In the genomic region with DNA sequence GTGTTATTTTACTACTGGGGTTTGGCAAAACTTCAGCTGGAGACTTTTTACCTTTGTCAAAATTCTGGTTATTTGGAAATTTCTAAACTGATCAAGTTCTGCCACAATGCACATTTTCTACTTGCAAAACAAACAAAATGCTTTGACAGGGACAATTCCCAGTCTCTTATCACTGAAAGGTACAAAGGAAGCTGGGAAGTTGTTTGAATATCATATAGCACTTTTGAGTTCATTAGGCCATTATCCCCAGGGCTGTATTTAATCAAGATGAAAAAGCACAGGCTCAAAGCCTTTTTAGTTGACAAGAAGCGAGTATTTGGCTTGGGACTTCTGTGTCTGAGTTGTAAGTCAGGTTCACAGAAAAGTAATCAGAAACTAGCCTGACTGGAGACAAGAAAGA, we compare ENCODE assay signal across 21 cellular contexts. TPM values are rescaled to one million over a fixed set of nuclear protein-coding genes. Genes with fewer than 3 reads are reported as not detected.
DNase-seq lines count a peak whose midpoint lies in the region; ATAC-seq, FAIRE-seq and TF ChIP-seq lines count a peak whose summit lies in the region.
"Had no signal": no experiment of that assay in that cellular context is flagged by ENCODE, and none has a peak within 500 bp of the region (broad histone marks: within the 10 kb centered on the region; RNA-seq: fewer than 3 reads in every experiment).

No MANE protein-coding gene starts in this region.

- ATAC-seq in HG02970 (IDR thresholded peaks at IDR 0.05; ENCODE audit: low FRiP score, unreplicated experiment) = no peak
- ATAC-seq: A549; CD8-positive, alpha-beta T cell had no signal

- H3K36me3 Mint-ChIP-seq in activated T-cell treated with anti-CD3 and anti-CD28 coated beads, Interleukin-2, amount 50 U/mL, for 24 hours (ENCODE audit: low read depth) = no peaks in the 10 kb centered on the region
- H3K36me3 Mint-ChIP-seq: CD14-positive monocyte; CD8-positive, alpha-beta T cell; IgD-negative memory B cell had no signal

- peak overlapping the region; percentile 67 for H3K4me2 ChIP-seq in Loucy (ENCODE audit: low read depth, low read length, poor library complexity, severe bottlenecking)
- H3K4me2 ChIP-seq: A549 had no signal

- no peak overlapping the region for H3K27ac Mint-ChIP-seq in activated T-cell treated with anti-CD3 and anti-CD28 coated beads, Interleukin-2, amount 50 U/mL, for 24 hours
- H3K27ac Mint-ChIP-seq: CD14-positive monocyte; CD8-positive, alpha-beta T cell; IgD-negative memory B cell had no signal

- TF ChIP-seq POLR2A in thyroid gland (IDR thresholded peaks at IDR 0.05) = no peak

- no peaks in the 10 kb centered on the region for H4K20me1 ChIP-seq in Loucy (ENCODE audit: insufficient read depth, low read length, poor library complexity, severe bottlenecking)

- H3K4me3 ChIP-seq in Loucy (ENCODE audit: low read length, poor library complexity, severe bottlenecking) (no peak overlapping the region), liver (ENCODE audit: low read depth in 1 of 3, low read length in 3 of 3) (no peak overlapping the region), thyroid gland (replicated peaks in 1 of 3) (no peak overlapping the region)
- H3K4me3 ChIP-seq: A549 had no signal

- no peak for TF ChIP-seq RAD21 in liver (IDR thresholded peaks at IDR 0.05)

- DNase-seq in thyroid gland (no peak), NCI-H1417 treated with DMSO at 0.1 percent for 48 hours (lab: John Stamatoyannopoulos, UW) (no peak)
- DNase-seq in activated T-cell treated with anti-CD3 and anti-CD28 coated beads, Interleukin-2, amount 50 U/mL, for 24 hours = no peak
- DNase-seq: BE2C; CD8-positive, alpha-beta T cell; COR-L47; DMS153; DND-41; GF-D8; HCEC 1CT had no signal

- no peak for TF ChIP-seq CTCF in Loucy (conservative IDR thresholded peaks at IDR 0.05; ENCODE audit: low read length)
- no peak for TF ChIP-seq CTCF in liver (IDR thresholded peaks at IDR 0.05; ENCODE audit: low read depth, low read length, missing input control)
- no peak for TF ChIP-seq CTCF in thyroid gland (IDR thresholded peaks at IDR 0.05)

- H3K4me1 ChIP-seq in Loucy (ENCODE audit: insufficient read depth, low read length, poor library complexity, severe bottlenecking) (peaks cover 51% of the 10 kb centered on the region), liver (ENCODE audit: control insufficient read depth in 4 of 4, insufficient read depth in 4 of 4, low read length in 3 of 4) (peaks cover 0 to 4% (median 3%) of the 10 kb centered on the region in 4 donors), thyroid gland (peaks cover 15 to 31% of the 10 kb centered on the region in 2 donors)
- H3K4me1 ChIP-seq: A549, BE2C had no signal

- no peaks in the 10 kb centered on the region for H3K79me2 ChIP-seq in Loucy (ENCODE audit: insufficient read depth, low read length)

- peaks cover 5% of the 10 kb centered on the region; the same call in 1 of the 2 replicates for H3F3A ChIP-seq in Loucy (ENCODE audit: low read depth)

- peaks cover 18% of the 10 kb centered on the region for H3K4me1 Mint-ChIP-seq in activated T-cell treated with anti-CD3 and anti-CD28 coated beads, Interleukin-2, amount 50 U/mL, for 24 hours (ENCODE audit: low read depth)

- H3K27me3 ChIP-seq in Loucy (ENCODE audit: insufficient read depth, low read length, poor library complexity, severe bottlenecking) (no peaks in the 10 kb centered on the region), liver (ENCODE audit: control insufficient read depth in 4 of 4, insufficient read depth in 4 of 4, low read length in 3 of 4) (no peaks in the 10 kb centered on the region), thyroid gland (no peaks in the 10 kb centered on the region)

- no peak overlapping the region for H3K27ac ChIP-seq in liver (ENCODE audit: low read depth in 1 of 2, low read length in 2 of 2)
- peak overlapping the region; percentile 47 to 84 (median 55) for H3K27ac ChIP-seq in thyroid gland
- H3K27ac ChIP-seq: A549 had no signal

- intact Hi-C loops in thyroid gland (cut with DNase I) = no loop called here

- H3K36me3 ChIP-seq in Loucy (ENCODE audit: insufficient read depth, low read length) (no peaks in the 10 kb centered on the region), liver (ENCODE audit: control insufficient read depth in 4 of 4, insufficient read depth in 3 of 4, low read depth in 1 of 4, low read length in 3 of 4) (no peaks in the 10 kb centered on the region), thyroid gland (no peaks in the 10 kb centered on the region)
- H3K36me3 ChIP-seq: BE2C had no signal

- WGBS in liver = 32% methylated on average over 1 of the region's 1 CpG
- 38 to 48% methylated on average over 1 of the region's 1 CpG for WGBS in thyroid gland, 2 donors

- peak overlapping the region; percentile 53 for H3K9ac ChIP-seq in Loucy (ENCODE audit: low read depth, low read length, poor library complexity, severe bottlenecking)
- no peak overlapping the region for H3K9ac ChIP-seq in liver (ENCODE audit: low read depth in 1 of 2, low read length in 2 of 2)

- H3K9me2 ChIP-seq in Loucy (replicated peaks; ENCODE audit: low read depth, low read length) = no peaks in the 10 kb centered on the region

- peaks cover 21% of the 10 kb centered on the region for H3K27me3 Mint-ChIP-seq in activated T-cell treated with anti-CD3 and anti-CD28 coated beads, Interleukin-2, amount 50 U/mL, for 24 hours

- H3K9me3 Mint-ChIP-seq in activated T-cell treated with anti-CD3 and anti-CD28 coated beads, Interleukin-2, amount 50 U/mL, for 24 hours = no peaks in the 10 kb centered on the region
- H3K9me3 Mint-ChIP-seq: CD8-positive, alpha-beta T cell; IgD-negative memory B cell had no signal

- no peak overlapping the region for H3K4me3 Mint-ChIP-seq in activated T-cell treated with anti-CD3 and anti-CD28 coated beads, Interleukin-2, amount 50 U/mL, for 24 hours
- H3K4me3 Mint-ChIP-seq: CD14-positive monocyte; CD8-positive, alpha-beta T cell; IgD-negative memory B cell had no signal

- FAIRE-seq in G401.6 (lab: Jason Lieb, UNC) = peak; percentile 17
- FAIRE-seq: A549, D721Med had no signal

- H2AFZ ChIP-seq in Loucy (ENCODE audit: low read length) = peak overlapping the region; percentile 16

- peaks cover 1% of the 10 kb centered on the region; the same call in 1 of the 2 replicates for H3K9me3 ChIP-seq in Loucy (ENCODE audit: insufficient read depth, low read depth, low read length)
- H3K9me3 ChIP-seq in liver (ENCODE audit: control insufficient read depth in 4 of 4, low read length in 3 of 4) = no peaks in the 10 kb centered on the region
- H3K9me3 ChIP-seq in thyroid gland = no peaks in the 10 kb centered on the region
- H3K9me3 ChIP-seq: A549, BE2C had no signal

TF ChIP-seq in liver, 16 proteins besides CTCF, POLR2A, EP300 and RAD21:
- TF ChIP-seq HNF4A (conservative IDR thresholded peaks at IDR 0.05) = peak; percentile 27 to 43
- no peak for TF ChIP-seq EGR1 (IDR thresholded peaks at IDR 0.05; ENCODE audit: low read depth in 2 of 2)
- TF ChIP-seq GABPA (IDR thresholded peaks at IDR 0.05 in 1 of 2, conservative IDR thresholded peaks at IDR 0.05 in 1 of 2) = no peak
- TF ChIP-seq HNF4G (IDR thresholded peaks at IDR 0.05) = no peak
- TF ChIP-seq, protein P1, sequence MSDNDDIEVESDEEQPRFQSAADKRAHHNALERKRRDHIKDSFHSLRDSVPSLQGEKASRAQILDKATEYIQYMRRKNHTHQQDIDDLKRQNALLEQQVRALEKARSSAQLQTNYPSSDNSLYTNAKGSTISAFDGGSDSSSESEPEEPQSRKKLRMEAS (IDR thresholded peaks at IDR 0.05) = no peak
- TF ChIP-seq, protein P2, sequence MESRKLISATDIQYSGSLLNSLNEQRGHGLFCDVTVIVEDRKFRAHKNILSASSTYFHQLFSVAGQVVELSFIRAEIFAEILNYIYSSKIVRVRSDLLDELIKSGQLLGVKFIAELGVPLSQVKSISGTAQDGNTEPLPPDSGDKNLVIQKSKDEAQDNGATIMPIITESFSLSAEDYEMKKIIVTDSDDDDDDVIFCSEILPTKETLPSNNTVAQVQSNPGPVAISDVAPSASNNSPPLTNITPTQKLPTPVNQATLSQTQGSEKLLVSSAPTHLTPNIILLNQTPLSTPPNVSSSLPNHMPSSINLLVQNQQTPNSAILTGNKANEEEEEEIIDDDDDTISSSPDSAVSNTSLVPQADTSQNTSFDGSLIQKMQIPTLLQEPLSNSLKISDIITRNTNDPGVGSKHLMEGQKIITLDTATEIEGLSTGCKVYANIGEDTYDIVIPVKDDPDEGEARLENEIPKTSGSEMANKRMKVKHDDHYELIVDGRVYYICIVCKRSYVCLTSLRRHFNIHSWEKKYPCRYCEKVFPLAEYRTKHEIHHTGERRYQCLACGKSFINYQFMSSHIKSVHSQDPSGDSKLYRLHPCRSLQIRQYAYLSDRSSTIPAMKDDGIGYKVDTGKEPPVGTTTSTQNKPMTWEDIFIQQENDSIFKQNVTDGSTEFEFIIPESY (IDR thresholded peaks at IDR 0.05) = no peak
- TF ChIP-seq YY1 (IDR thresholded peaks at IDR 0.05) = no peak
- peak in 1 of 2 donors; percentile 61 for TF ChIP-seq RXRA (IDR thresholded peaks at IDR 0.05)

RNA-seq across cellular contexts. Expression of a gene that starts 3.0 kb away (rescaled TPM):
- total RNA-seq in liver (1 to 10 TPM in 1 of 2 donors, not detected in 1; 2.8 TPM), thyroid gland (not detected)
- polyA plus RNA-seq in liver = under 1 TPM; 0.44 to 0.47 TPM
- total RNA-seq: CD8-positive, alpha-beta T cell; H4; HT-29 had no signal
- polyA plus RNA-seq: A549, AG04450, CD14-positive monocyte, IgD-negative memory B cell had no signal

Comparison
In these comparisons a context has a peak if more than half of its experiments do, and no peak if none do; other contexts are left out.
1. H3K27ac ChIP-seq: peak in thyroid gland (3 of 3); none in liver (0 of 2).